Comparison of ENCODE assay signal across 1 cellular context in the genomic region with DNA sequence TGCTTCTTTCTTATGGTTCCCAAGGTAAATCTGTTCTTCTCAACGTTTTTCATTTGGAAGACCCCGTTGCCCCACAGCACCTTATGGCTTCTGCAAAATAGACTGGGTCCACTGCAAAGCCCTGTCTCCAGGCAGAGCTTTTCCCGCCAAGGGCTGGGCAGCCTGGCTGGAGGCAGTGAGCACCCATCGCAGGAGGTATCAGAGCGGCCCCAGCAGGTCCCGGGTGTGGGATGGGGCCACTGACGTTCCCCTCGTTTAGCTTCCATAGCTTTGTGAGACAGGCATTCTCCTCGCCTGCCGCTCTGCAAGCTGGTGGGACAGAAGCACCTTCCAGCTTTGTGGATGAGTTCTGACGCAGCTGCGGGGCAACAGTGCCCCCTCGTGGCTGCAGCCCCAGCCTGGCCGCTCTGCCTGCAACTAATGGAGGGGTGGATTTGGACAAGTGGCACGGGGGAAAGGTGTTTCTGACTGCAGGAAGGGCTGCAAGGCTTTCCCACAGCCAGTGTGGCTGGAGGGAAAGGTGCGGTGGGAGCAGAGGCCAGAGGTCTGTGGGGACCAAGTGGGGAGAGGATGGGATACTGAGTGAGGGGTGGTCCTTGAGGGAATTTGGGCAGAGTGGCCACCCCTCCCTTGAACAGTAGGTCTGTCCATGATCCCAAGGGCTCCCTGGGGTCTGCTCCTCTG.
A peak's percentile ranks its signal among the peaks of the same experiment; 100 is the strongest.
TF ChIP-seq lines count a peak whose summit lies in the region.

No MANE protein-coding gene starts in this region.

TF ChIP-seq in HepG2, 621 proteins besides CTCF, POLR2A, EP300 and RAD21 (continued from another document and continues in another):
- TF ChIP-seq, protein P1, sequence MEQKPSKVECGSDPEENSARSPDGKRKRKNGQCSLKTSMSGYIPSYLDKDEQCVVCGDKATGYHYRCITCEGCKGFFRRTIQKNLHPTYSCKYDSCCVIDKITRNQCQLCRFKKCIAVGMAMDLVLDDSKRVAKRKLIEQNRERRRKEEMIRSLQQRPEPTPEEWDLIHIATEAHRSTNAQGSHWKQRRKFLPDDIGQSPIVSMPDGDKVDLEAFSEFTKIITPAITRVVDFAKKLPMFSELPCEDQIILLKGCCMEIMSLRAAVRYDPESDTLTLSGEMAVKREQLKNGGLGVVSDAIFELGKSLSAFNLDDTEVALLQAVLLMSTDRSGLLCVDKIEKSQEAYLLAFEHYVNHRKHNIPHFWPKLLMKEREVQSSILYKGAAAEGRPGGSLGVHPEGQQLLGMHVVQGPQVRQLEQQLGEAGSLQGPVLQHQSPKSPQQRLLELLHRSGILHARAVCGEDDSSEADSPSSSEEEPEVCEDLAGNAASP (CRISPR knock-in tag; IDR thresholded peaks at IDR 0.05; ENCODE audit: borderline replicate concordance) = peak; percentile 21; the same call in 1 of the 2 replicates
- TF ChIP-seq, protein P2, sequence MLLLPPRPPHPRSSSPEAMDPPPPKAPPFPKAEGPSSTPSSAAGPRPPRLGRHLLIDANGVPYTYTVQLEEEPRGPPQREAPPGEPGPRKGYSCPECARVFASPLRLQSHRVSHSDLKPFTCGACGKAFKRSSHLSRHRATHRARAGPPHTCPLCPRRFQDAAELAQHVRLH (CRISPR knock-in tag; IDR thresholded peaks at IDR 0.05; ENCODE audit: borderline replicate concordance, low read depth) = 0 out of 2 replicates have a peak, but pooled peaks have one; percentile 46
- TF ChIP-seq ZSCAN9 (CRISPR knock-in tag; IDR thresholded peaks at IDR 0.05; ENCODE audit: borderline replicate concordance) (0 out of 2 replicates have a peak, but pooled peaks have one; percentile 52), KLF16 (CRISPR knock-in tag; IDR thresholded peaks at IDR 0.05) (0 out of 4 replicates have a peak, but pooled peaks of 1 of the 2 experiments have one; percentile 48), HMGA1 (CRISPR knock-in tag; conservative IDR thresholded peaks at IDR 0.05) (no peak), RXRB (CRISPR knock-in tag; IDR thresholded peaks at IDR 0.05; ENCODE audit: borderline replicate concordance) (0 out of 2 replicates have a peak, but pooled peaks have one; percentile 11), NONO (IDR thresholded peaks at IDR 0.05) (no peak), NONO (CRISPR knock-in tag; conservative IDR thresholded peaks at IDR 0.05) (0 out of 2 replicates have a peak, but pooled peaks have one; percentile 44), ZMYM3 (CRISPR knock-in tag; IDR thresholded peaks at IDR 0.05) (0 out of 2 replicates have a peak, but pooled peaks have one; percentile 41), ZNF234 (CRISPR knock-in tag; conservative IDR thresholded peaks at IDR 0.05) (no peak), SP4 (CRISPR knock-in tag; IDR thresholded peaks at IDR 0.05) (no peak), XRCC5 (optimal IDR thresholded peaks at IDR 0.05; ENCODE audit: low read length) (peak; percentile 77), DNMT1 (CRISPR knock-in tag; IDR thresholded peaks at IDR 0.05) (0 out of 2 replicates have a peak, but pooled peaks have one; percentile 21), SYNCRIP (IDR thresholded peaks at IDR 0.05; ENCODE audit: insufficient read depth, low read depth, low read length) (no peak), FOXO1 (CRISPR knock-in tag; IDR thresholded peaks at IDR 0.05) (peak; percentile 37; the same call in 1 of the 2 replicates), STAG1 (CRISPR knock-in tag; IDR thresholded peaks at IDR 0.05) (peak; percentile 99), ZNF484 (CRISPR knock-in tag; IDR thresholded peaks at IDR 0.05; ENCODE audit: borderline replicate concordance, low read depth) (no peak), ZNF7 (CRISPR knock-in tag; IDR thresholded peaks at IDR 0.05) (no peak), NR2F1 (CRISPR knock-in tag; IDR thresholded peaks at IDR 0.05) (no peak), KDM2A (CRISPR knock-in tag; IDR thresholded peaks at IDR 0.05; ENCODE audit: borderline replicate concordance, low read depth) (peak; percentile 28; the same call in 1 of the 2 replicates), SOX5 (CRISPR knock-in tag; IDR thresholded peaks at IDR 0.05; ENCODE audit: borderline replicate concordance) (0 out of 2 replicates have a peak, but pooled peaks have one; percentile 21), NRL (CRISPR knock-in tag; IDR thresholded peaks at IDR 0.05; ENCODE audit: borderline replicate concordance) (0 out of 2 replicates have a peak, but pooled peaks have one; percentile 79), HNRNPK (IDR thresholded peaks at IDR 0.05; ENCODE audit: low read depth, low read length, poor library complexity, severe bottlenecking) (no peak), GABPB1 (CRISPR knock-in tag; IDR thresholded peaks at IDR 0.05) (peak; percentile 35; the same call in 1 of the 2 replicates), TCF7 (IDR thresholded peaks at IDR 0.05; ENCODE audit: low read depth) (no peak), KDM4B (CRISPR knock-in tag; IDR thresholded peaks at IDR 0.05) (peak; percentile 66; the same call in 1 of the 2 replicates), SALL1 (CRISPR knock-in tag; IDR thresholded peaks at IDR 0.05) (peak; percentile 69), FOXK1 (CRISPR knock-in tag; IDR thresholded peaks at IDR 0.05; ENCODE audit: borderline replicate concordance, low read depth) (no peak), FOXA3 (CRISPR knock-in tag; IDR thresholded peaks at IDR 0.05) (no peak), SRSF9 (IDR thresholded peaks at IDR 0.05; ENCODE audit: borderline replicate concordance, insufficient read depth, low read depth, low read length, poor library complexity, severe bottlenecking) (no peak), ISX (CRISPR knock-in tag; conservative IDR thresholded peaks at IDR 0.05) (no peak), ZNF292 (CRISPR knock-in tag; IDR thresholded peaks at IDR 0.05; ENCODE audit: borderline replicate concordance, low read depth) (no peak)
- TF ChIP-seq, protein P3, sequence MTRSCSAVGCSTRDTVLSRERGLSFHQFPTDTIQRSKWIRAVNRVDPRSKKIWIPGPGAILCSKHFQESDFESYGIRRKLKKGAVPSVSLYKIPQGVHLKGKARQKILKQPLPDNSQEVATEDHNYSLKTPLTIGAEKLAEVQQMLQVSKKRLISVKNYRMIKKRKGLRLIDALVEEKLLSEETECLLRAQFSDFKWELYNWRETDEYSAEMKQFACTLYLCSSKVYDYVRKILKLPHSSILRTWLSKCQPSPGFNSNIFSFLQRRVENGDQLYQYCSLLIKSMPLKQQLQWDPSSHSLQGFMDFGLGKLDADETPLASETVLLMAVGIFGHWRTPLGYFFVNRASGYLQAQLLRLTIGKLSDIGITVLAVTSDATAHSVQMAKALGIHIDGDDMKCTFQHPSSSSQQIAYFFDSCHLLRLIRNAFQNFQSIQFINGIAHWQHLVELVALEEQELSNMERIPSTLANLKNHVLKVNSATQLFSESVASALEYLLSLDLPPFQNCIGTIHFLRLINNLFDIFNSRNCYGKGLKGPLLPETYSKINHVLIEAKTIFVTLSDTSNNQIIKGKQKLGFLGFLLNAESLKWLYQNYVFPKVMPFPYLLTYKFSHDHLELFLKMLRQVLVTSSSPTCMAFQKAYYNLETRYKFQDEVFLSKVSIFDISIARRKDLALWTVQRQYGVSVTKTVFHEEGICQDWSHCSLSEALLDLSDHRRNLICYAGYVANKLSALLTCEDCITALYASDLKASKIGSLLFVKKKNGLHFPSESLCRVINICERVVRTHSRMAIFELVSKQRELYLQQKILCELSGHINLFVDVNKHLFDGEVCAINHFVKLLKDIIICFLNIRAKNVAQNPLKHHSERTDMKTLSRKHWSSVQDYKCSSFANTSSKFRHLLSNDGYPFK (CRISPR knock-in tag; IDR thresholded peaks at IDR 0.05; ENCODE audit: borderline replicate concordance) = 0 out of 2 replicates have a peak, but pooled peaks have one; percentile 26
- TF ChIP-seq, protein P4, sequence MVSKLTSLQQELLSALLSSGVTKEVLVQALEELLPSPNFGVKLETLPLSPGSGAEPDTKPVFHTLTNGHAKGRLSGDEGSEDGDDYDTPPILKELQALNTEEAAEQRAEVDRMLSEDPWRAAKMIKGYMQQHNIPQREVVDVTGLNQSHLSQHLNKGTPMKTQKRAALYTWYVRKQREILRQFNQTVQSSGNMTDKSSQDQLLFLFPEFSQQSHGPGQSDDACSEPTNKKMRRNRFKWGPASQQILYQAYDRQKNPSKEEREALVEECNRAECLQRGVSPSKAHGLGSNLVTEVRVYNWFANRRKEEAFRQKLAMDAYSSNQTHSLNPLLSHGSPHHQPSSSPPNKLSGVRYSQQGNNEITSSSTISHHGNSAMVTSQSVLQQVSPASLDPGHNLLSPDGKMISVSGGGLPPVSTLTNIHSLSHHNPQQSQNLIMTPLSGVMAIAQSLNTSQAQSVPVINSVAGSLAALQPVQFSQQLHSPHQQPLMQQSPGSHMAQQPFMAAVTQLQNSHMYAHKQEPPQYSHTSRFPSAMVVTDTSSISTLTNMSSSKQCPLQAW (CRISPR knock-in tag; IDR thresholded peaks at IDR 0.05) = no peak
- TF ChIP-seq, protein P5, sequence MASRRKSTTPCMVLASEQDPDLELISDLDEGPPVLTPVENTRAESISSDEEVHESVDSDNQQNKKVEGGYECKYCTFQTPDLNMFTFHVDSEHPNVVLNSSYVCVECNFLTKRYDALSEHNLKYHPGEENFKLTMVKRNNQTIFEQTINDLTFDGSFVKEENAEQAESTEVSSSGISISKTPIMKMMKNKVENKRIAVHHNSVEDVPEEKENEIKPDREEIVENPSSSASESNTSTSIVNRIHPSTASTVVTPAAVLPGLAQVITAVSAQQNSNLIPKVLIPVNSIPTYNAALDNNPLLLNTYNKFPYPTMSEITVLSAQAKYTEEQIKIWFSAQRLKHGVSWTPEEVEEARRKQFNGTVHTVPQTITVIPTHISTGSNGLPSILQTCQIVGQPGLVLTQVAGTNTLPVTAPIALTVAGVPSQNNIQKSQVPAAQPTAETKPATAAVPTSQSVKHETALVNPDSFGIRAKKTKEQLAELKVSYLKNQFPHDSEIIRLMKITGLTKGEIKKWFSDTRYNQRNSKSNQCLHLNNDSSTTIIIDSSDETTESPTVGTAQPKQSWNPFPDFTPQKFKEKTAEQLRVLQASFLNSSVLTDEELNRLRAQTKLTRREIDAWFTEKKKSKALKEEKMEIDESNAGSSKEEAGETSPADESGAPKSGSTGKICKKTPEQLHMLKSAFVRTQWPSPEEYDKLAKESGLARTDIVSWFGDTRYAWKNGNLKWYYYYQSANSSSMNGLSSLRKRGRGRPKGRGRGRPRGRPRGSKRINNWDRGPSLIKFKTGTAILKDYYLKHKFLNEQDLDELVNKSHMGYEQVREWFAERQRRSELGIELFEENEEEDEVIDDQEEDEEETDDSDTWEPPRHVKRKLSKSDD (CRISPR knock-in tag; IDR thresholded peaks at IDR 0.05; ENCODE audit: low read depth) = 0 out of 2 replicates have a peak, but pooled peaks have one; percentile 35
- TF ChIP-seq, protein P6, sequence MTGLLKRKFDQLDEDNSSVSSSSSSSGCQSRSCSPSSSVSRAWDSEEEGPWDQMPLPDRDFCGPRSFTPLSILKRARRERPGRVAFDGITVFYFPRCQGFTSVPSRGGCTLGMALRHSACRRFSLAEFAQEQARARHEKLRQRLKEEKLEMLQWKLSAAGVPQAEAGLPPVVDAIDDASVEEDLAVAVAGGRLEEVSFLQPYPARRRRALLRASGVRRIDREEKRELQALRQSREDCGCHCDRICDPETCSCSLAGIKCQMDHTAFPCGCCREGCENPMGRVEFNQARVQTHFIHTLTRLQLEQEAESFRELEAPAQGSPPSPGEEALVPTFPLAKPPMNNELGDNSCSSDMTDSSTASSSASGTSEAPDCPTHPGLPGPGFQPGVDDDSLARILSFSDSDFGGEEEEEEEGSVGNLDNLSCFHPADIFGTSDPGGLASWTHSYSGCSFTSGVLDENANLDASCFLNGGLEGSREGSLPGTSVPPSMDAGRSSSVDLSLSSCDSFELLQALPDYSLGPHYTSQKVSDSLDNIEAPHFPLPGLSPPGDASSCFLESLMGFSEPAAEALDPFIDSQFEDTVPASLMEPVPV (CRISPR knock-in tag; IDR thresholded peaks at IDR 0.05) = no peak
- TF ChIP-seq, protein P7, sequence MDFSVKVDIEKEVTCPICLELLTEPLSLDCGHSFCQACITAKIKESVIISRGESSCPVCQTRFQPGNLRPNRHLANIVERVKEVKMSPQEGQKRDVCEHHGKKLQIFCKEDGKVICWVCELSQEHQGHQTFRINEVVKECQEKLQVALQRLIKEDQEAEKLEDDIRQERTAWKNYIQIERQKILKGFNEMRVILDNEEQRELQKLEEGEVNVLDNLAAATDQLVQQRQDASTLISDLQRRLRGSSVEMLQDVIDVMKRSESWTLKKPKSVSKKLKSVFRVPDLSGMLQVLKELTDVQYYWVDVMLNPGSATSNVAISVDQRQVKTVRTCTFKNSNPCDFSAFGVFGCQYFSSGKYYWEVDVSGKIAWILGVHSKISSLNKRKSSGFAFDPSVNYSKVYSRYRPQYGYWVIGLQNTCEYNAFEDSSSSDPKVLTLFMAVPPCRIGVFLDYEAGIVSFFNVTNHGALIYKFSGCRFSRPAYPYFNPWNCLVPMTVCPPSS (IDR thresholded peaks at IDR 0.05) = no peak
- TF ChIP-seq, protein P8, sequence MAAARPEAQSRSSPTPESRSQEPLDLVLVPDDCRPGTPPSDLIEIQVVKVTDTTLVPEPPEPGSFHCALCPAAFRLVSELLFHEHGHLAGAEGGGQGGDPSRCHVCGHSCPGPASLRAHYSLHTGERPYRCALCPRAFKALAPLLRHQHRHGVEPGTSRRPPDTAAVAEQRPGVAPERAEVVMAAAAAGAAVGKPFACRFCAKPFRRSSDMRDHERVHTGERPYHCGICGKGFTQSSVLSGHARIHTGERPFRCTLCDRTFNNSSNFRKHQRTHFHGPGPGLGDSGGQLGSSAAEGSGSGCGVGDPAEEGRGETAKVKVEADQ (CRISPR knock-in tag; IDR thresholded peaks at IDR 0.05; ENCODE audit: borderline replicate concordance) = no peak
- TF ChIP-seq, protein P9, sequence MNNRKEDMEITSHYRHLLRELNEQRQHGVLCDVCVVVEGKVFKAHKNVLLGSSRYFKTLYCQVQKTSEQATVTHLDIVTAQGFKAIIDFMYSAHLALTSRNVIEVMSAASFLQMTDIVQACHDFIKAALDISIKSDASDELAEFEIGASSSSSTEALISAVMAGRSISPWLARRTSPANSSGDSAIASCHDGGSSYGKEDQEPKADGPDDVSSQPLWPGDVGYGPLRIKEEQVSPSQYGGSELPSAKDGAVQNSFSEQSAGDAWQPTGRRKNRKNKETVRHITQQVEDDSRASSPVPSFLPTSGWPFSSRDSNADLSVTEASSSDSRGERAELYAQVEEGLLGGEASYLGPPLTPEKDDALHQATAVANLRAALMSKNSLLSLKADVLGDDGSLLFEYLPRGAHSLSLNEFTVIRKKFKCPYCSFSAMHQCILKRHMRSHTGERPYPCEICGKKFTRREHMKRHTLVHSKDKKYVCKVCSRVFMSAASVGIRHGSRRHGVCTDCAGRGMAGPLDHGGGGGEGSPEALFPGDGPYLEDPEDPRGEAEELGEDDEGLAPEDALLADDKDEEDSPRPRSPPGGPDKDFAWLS (CRISPR knock-in tag; IDR thresholded peaks at IDR 0.05; ENCODE audit: borderline replicate concordance) = no peak
- TF ChIP-seq, protein P10, sequence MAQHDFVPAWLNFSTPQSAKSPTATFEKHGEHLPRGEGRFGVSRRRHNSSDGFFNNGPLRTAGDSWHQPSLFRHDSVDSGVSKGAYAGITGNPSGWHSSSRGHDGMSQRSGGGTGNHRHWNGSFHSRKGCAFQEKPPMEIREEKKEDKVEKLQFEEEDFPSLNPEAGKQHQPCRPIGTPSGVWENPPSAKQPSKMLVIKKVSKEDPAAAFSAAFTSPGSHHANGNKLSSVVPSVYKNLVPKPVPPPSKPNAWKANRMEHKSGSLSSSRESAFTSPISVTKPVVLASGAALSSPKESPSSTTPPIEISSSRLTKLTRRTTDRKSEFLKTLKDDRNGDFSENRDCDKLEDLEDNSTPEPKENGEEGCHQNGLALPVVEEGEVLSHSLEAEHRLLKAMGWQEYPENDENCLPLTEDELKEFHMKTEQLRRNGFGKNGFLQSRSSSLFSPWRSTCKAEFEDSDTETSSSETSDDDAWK (CRISPR knock-in tag; IDR thresholded peaks at IDR 0.05) = no peak
- TF ChIP-seq, protein P11, sequence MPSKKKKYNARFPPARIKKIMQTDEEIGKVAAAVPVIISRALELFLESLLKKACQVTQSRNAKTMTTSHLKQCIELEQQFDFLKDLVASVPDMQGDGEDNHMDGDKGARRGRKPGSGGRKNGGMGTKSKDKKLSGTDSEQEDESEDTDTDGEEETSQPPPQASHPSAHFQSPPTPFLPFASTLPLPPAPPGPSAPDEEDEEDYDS (CRISPR knock-in tag; IDR thresholded peaks at IDR 0.05) = 0 out of 2 replicates have a peak, but pooled peaks have one; percentile 22
